Comparison of ENCODE assay signal across 26 cellular contexts in the genomic region with DNA sequence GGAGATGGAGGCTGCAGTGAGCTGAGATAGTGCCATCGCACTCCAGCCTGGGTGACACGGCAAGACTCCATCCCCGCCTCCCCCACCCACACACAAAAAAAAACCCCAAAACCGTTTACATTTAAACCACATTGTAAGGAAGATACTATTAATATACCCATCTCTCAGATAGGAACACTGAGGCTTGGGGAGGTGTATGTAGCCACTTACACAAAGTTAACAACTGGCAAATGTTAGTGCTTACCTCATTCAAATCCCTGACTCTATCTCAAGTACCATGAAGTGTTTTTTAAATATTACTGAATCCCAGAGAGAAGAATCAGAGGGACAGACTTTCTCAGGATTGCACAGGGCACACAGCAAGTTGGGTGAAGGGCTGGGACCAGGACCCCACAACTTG.
"Had no signal": no experiment of that assay in that cellular context is flagged by ENCODE, and none has a peak within 500 bp of the region (broad histone marks: within the 10 kb centered on the region; RNA-seq: fewer than 3 reads in every experiment).

No MANE protein-coding gene starts in this region.

- H3K27ac ChIP-seq: stomach, suprapubic skin, testis, thoracic aorta, thyroid gland, tibial artery, tibial nerve, transverse colon, upper lobe of left lung, upper lobe of right lung, uterus, vagina had no signal

- H3K27me3 ChIP-seq: stomach, suprapubic skin, testis, thyroid gland, tibial artery, tibial nerve, transverse colon, upper lobe of left lung, upper lobe of right lung, uterus, vagina had no signal

- H3K4me3 ChIP-seq: stomach, suprapubic skin, testis, thoracic aorta, thyroid gland, tibial artery, tibial nerve, transverse colon, upper lobe of left lung, upper lobe of right lung, uterus, vagina had no signal

- DNase-seq: stimulated activated CD4-positive, alpha-beta T cell treated with anti-CD3 and anti-CD28 coated beads, Interleukin-2, amount 100 ng/mL, for 48 hours; stimulated activated CD4-positive, alpha-beta T cell treated with anti-CD3 and anti-CD28 coated beads, Interleukin-4, amount 100 ng/mL, for 1 hour; stimulated activated CD4-positive, alpha-beta T cell treated with anti-CD3 and anti-CD28 coated beads, Interleukin-4, amount 100 ng/mL, for 24 hours; stimulated activated CD4-positive, alpha-beta T cell treated with anti-CD3 and anti-CD28 coated beads, Interleukin-4, amount 100 ng/mL, for 4 hours; stimulated activated CD8-positive, alpha-beta memory T cell treated with anti-CD3 and anti-CD28 coated beads, Interleukin-4, amount 100 ng/mL, for 48 hours; stimulated activated naive B cell treated with anti-CD40 and anti-IgM and Interleukin-4, amounts not matched to agents 10 μg/mL and 1 μg/mL and 100 μg/mL, for 72 hours; stimulated activated naive CD4-positive, alpha-beta T cell; stimulated activated naive CD4-positive, alpha-beta T cell treated with Interleukin-2 at 50 U/mL for 16 hours; stimulated activated naive CD8-positive, alpha-beta T cell treated with anti-CD3 and anti-CD28 coated beads, Interleukin-15, amount 100 ng/mL, for 72 hours; stimulated activated naive CD8-positive, alpha-beta T cell treated with anti-CD3 and anti-CD28 coated beads, Interleukin-15, Interleukin-2, amounts not matched to agents 100 U/mL and 50 U/mL, for 24 hours; stomach; substantia nigra; testis; thyroid gland; transverse colon; trophoblast cell; upper lobe of left lung; upper lobe of right lung; uterus had no signal

- H3K36me3 ChIP-seq: suprapubic skin, thoracic aorta, thyroid gland, transverse colon, upper lobe of left lung, upper lobe of right lung, uterus, vagina had no signal

- ATAC-seq: stimulated activated effector memory CD8-positive, alpha-beta T cell treated with anti-CD3 and anti-CD28 coated beads, Interleukin-12 subunit alpha, Interleukin-12 subunit beta, amount 100 ng/mL, for 72 hours; stimulated activated memory B cell treated with anti-CD40 and anti-IgM and Interleukin-4, amounts not matched to agents 10 μg/mL and 1 μg/mL and 100 μg/mL, for 72 hours; stimulated activated naive B cell treated with anti-CD40 and anti-IgM and Interleukin-4, amounts not matched to agents 10 μg/mL and 1 μg/mL and 100 μg/mL, for 72 hours; stimulated activated naive CD8-positive, alpha-beta T cell treated with anti-CD3 and anti-CD28 coated beads, Interleukin-15, amount 100 ng/mL, for 72 hours; stimulated activated naive CD8-positive, alpha-beta T cell treated with anti-CD3 and anti-CD28 coated beads, Interleukin-15, Interleukin-2, amounts not matched to agents 100 U/mL and 50 U/mL, for 24 hours; upper lobe of right lung had no signal

- H3K4me1 ChIP-seq: stomach, suprapubic skin, testis, thyroid gland, tibial nerve, transverse colon, upper lobe of left lung, upper lobe of right lung, uterus, vagina had no signal

- H3K9me3 ChIP-seq: testis, thyroid gland, uterus had no signal
